ENCODE assay signal across 1 cellular context in genomic region chr7:131077735-131078134, GRCh38.
TF ChIP-seq lines count a peak whose summit lies in the region.

No MANE protein-coding gene starts in this region.

TF ChIP-seq in GM23338, 12 proteins besides CTCF, POLR2A, EP300 and RAD21 (continued from another document):
- TF ChIP-seq STAT1 (IDR thresholded peaks at IDR 0.05; ENCODE audit: unreplicated experiment) = no peak
- TF ChIP-seq ETS1 (IDR thresholded peaks at IDR 0.05) = no peak
- no peak for TF ChIP-seq ZNF114 (CRISPR knock-in tag; IDR thresholded peaks at IDR 0.05)
- TF ChIP-seq, protein P1, sequence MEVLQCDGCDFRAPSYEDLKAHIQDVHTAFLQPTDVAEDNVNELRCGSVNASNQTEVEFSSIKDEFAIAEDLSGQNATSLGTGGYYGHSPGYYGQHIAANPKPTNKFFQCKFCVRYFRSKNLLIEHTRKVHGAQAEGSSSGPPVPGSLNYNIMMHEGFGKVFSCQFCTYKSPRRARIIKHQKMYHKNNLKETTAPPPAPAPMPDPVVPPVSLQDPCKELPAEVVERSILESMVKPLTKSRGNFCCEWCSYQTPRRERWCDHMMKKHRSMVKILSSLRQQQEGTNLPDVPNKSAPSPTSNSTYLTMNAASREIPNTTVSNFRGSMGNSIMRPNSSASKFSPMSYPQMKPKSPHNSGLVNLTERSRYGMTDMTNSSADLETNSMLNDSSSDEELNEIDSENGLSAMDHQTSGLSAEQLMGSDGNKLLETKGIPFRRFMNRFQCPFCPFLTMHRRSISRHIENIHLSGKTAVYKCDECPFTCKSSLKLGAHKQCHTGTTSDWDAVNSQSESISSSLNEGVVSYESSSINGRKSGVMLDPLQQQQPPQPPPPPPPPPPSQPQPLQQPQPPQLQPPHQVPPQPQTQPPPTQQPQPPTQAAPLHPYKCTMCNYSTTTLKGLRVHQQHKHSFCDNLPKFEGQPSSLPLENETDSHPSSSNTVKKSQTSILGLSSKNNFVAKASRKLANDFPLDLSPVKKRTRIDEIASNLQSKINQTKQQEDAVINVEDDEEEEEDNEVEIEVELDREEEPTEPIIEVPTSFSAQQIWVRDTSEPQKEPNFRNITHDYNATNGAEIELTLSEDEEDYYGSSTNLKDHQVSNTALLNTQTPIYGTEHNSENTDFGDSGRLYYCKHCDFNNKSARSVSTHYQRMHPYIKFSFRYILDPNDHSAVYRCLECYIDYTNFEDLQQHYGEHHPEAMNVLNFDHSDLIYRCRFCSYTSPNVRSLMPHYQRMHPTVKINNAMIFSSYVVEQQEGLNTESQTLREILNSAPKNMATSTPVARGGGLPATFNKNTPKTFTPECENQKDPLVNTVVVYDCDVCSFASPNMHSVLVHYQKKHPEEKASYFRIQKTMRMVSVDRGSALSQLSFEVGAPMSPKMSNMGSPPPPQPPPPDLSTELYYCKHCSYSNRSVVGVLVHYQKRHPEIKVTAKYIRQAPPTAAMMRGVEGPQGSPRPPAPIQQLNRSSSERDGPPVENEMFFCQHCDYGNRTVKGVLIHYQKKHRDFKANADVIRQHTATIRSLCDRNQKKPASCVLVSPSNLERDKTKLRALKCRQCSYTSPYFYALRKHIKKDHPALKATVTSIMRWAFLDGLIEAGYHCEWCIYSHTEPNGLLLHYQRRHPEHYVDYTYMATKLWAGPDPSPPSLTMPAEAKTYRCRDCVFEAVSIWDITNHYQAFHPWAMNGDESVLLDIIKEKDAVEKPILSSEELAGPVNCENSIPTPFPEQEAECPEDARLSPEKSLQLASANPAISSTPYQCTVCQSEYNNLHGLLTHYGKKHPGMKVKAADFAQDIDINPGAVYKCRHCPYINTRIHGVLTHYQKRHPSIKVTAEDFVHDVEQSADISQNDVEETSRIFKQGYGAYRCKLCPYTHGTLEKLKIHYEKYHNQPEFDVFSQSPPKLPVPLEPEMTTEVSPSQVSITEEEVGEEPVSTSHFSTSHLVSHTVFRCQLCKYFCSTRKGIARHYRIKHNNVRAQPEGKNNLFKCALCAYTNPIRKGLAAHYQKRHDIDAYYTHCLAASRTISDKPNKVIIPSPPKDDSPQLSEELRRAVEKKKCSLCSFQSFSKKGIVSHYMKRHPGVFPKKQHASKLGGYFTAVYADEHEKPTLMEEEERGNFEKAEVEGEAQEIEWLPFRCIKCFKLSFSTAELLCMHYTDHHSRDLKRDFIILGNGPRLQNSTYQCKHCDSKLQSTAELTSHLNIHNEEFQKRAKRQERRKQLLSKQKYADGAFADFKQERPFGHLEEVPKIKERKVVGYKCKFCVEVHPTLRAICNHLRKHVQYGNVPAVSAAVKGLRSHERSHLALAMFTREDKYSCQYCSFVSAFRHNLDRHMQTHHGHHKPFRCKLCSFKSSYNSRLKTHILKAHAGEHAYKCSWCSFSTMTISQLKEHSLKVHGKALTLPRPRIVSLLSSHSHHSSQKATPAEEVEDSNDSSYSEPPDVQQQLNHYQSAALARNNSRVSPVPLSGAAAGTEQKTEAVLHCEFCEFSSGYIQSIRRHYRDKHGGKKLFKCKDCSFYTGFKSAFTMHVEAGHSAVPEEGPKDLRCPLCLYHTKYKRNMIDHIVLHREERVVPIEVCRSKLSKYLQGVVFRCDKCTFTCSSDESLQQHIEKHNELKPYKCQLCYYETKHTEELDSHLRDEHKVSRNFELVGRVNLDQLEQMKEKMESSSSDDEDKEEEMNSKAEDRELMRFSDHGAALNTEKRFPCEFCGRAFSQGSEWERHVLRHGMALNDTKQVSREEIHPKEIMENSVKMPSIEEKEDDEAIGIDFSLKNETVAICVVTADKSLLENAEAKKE (CRISPR knock-in tag; IDR thresholded peaks at IDR 0.05) = no peak
- TF ChIP-seq POLR2AphosphoS5 (IDR thresholded peaks at IDR 0.05; ENCODE audit: low read depth) = no peak
- TF ChIP-seq JUNB (IDR thresholded peaks at IDR 0.05; ENCODE audit: unreplicated experiment) = no peak
